In the genomic region with DNA sequence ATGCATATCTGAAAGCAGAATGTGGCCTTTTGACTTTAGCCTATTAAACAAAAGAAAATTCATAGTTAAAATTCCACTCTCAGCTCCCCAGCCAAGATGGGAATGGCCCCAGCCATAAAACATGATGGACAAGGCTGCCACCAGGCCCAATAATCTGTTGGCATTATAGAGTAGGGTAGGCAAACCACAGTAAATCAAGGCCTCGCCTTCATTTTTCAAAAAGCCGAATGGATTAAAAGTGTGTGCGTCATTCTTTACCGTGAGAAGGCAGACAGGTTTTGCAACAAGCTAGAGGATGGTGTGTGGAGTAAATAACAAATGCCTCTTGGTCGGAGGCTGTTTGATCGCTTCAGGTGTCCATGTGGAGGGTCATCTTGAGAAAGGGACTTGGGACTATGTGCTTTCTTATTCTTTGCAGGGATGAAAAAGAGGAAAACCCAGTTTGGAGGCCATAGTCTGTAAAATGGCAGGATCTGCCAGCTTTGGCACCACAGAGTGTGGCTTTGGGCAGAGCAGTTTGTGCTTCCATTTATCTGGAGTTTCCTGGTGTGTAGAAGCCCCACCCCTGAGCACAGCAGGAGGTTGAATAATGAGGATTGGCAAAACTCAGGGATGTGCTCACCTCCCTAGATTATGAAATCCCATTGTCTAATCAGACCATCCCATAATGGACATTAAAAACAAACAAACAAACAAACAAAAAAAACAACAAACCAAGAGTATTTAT, we compare ENCODE assay signal across 21 cellular contexts. TPM values are rescaled to one million over a fixed set of nuclear protein-coding genes. Genes with fewer than 3 reads are reported as not detected.
DNase-seq lines count a peak whose midpoint lies in the region; ATAC-seq, FAIRE-seq and TF ChIP-seq lines count a peak whose summit lies in the region.
"Had no signal": no experiment of that assay in that cellular context is flagged by ENCODE, and none has a peak within 500 bp of the region (broad histone marks: within the 10 kb centered on the region; RNA-seq: fewer than 3 reads in every experiment).

No MANE protein-coding gene starts in this region.

- in situ Hi-C loops in Caki2 (cut with HindIII; ENCODE audit: low pct_unique_long_range_greater_than_20kb, low sequenced_read_pairs), result no loop called here

- no peak for FAIRE-seq in pancreas (lab: Jason Lieb, UNC)
- FAIRE-seq in kidney (lab: Jason Lieb, UNC), result no peak
- FAIRE-seq: colon, D721Med had no signal

- no peaks in the 10 kb centered on the region for H3K4me1 Mint-ChIP-seq in endothelial cell (ENCODE audit: unreplicated experiment)
- no peaks in the 10 kb centered on the region for H3K4me1 Mint-ChIP-seq in activated T-helper 17 cell treated with anti-CD3 and anti-CD28 coated beads, Interleukin-2, amount 50 U/mL, for 72 hours
- H3K4me1 Mint-ChIP-seq: stimulated activated naive CD8-positive, alpha-beta T cell treated with anti-CD3 and anti-CD28 coated beads, Interleukin-15, amount 100 ng/mL, for 72 hours had no signal

- no TSS peak for BruUV-seq in PC-3 (replicated peaks; lab: Mats Ljungman, UMichigan)

- ATAC-seq in PC-3 (no peak), esophagus mucosa (peak; percentile 96), pancreas (peak; percentile 40 to 65 (median 56))
- no peak for ATAC-seq in activated T-helper 17 cell treated with anti-CD3 and anti-CD28 coated beads, Interleukin-2, amount 50 U/mL, for 72 hours (replicated peaks)
- ATAC-seq: stimulated activated naive CD8-positive, alpha-beta T cell treated with anti-CD3 and anti-CD28 coated beads, Interleukin-15, amount 100 ng/mL, for 72 hours had no signal

- no peaks in the 10 kb centered on the region for H3K79me2 ChIP-seq in PC-3 (ENCODE audit: low read length)

- H3K36me3 Mint-ChIP-seq in endothelial cell (ENCODE audit: low read depth, unreplicated experiment), result no peaks in the 10 kb centered on the region
- H3K36me3 Mint-ChIP-seq in activated T-helper 17 cell treated with anti-CD3 and anti-CD28 coated beads, Interleukin-2, amount 50 U/mL, for 72 hours (ENCODE audit: low read depth), result no peaks in the 10 kb centered on the region

- H3K27ac Mint-ChIP-seq in endothelial cell (ENCODE audit: unreplicated experiment), result no peak overlapping the region
- H3K27ac Mint-ChIP-seq in activated T-helper 17 cell treated with anti-CD3 and anti-CD28 coated beads, Interleukin-2, amount 50 U/mL, for 72 hours, result no peak overlapping the region
- H3K27ac Mint-ChIP-seq: activated T-helper 2 cell treated with anti-CD3 and anti-CD28 coated beads, Interferon-gamma antibody, Interleukin-2, Interleukin-4, amounts not matched to agents 10 μg/mL and 5 μg/mL and 100 μg/mL, durations not matched to agents 14 hours and 24 hours and 36 hours had no signal

- H3K27me3 ChIP-seq in PC-3 (ENCODE audit: low read length), result no peaks in the 10 kb centered on the region
- H3K27me3 ChIP-seq in pancreas, result no peaks in the 10 kb centered on the region
- H3K27me3 ChIP-seq: heart left ventricle had no signal

- TF ChIP-seq CTCF in PC-3 (conservative IDR thresholded peaks at IDR 0.05; ENCODE audit: low read depth, low read length) (no peak), pancreas (IDR thresholded peaks at IDR 0.05) (no peak), endothelial cell (IDR thresholded peaks at IDR 0.05; ENCODE audit: unreplicated experiment) (no peak), kidney (IDR thresholded peaks at IDR 0.05; ENCODE audit: borderline replicate concordance, extremely low read depth, insufficient read depth) (no peak)

- H3K36me3 ChIP-seq in PC-3 (ENCODE audit: low read depth, low read length), result no peaks in the 10 kb centered on the region
- H3K36me3 ChIP-seq in pancreas, result no peaks in the 10 kb centered on the region
- no peaks in the 10 kb centered on the region for H3K36me3 ChIP-seq in kidney (ENCODE audit: control insufficient read depth in 1 of 2, insufficient read depth in 2 of 2, low read length in 2 of 2)
- H3K36me3 ChIP-seq: heart left ventricle had no signal

- H3K4me1 ChIP-seq in PC-3 (ENCODE audit: insufficient read depth, low read length) (peaks cover 17% of the 10 kb centered on the region), pancreas (peaks cover 13 to 33% (median 27%) of the 10 kb centered on the region in 3 donors), kidney (ENCODE audit: control insufficient read depth in 1 of 2, insufficient read depth in 1 of 2, low read depth in 1 of 2, low read length in 2 of 2) (peaks cover 8 to 25% of the 10 kb centered on the region in 2 donors)

- H3K27me3 Mint-ChIP-seq in endothelial cell (ENCODE audit: unreplicated experiment), result no peaks in the 10 kb centered on the region
- H3K27me3 Mint-ChIP-seq in activated T-helper 17 cell treated with anti-CD3 and anti-CD28 coated beads, Interleukin-2, amount 50 U/mL, for 72 hours, result no peaks in the 10 kb centered on the region

- DNase-seq in Caki2 (ENCODE audit: low read depth) (peak; percentile 96), PC-3 (peak; percentile 42), pancreas (peak in 1 of 6 donors; percentile 40), endothelial cell (ENCODE audit: low spot score) (no peak), kidney (no peak)
- DNase-seq in activated CD4-positive, alpha-beta T cell treated with anti-CD3 and anti-CD28 coated beads for 48 hours, result no peak
- DNase-seq: amniotic stem cell; erythroblast; heart left ventricle; NCI-H1436 treated with DMSO at 0.1 percent for 48 hours; NCI-H345; posterior cingulate gyrus; stimulated activated naive CD8-positive, alpha-beta T cell treated with anti-CD3 and anti-CD28 coated beads, Interleukin-15, amount 100 ng/mL, for 72 hours; SW 1271 had no signal

- POLR2A ChIA-PET in PC-3 (lab: Charles Lee; ENCODE audit: unreplicated experiment), result no interaction called here

- CTCF ChIA-PET in PC-3 (lab: Charles Lee), result no interaction called here

- H3K9me3 ChIP-seq in PC-3 (ENCODE audit: low read length), result no peaks in the 10 kb centered on the region
- H3K9me3 ChIP-seq in pancreas, result no peaks in the 10 kb centered on the region
- no peaks in the 10 kb centered on the region for H3K9me3 ChIP-seq in kidney (ENCODE audit: control insufficient read depth in 1 of 2, low read length in 2 of 2)

- H3K4me3 ChIP-seq in PC-3 (ENCODE audit: low read length) (no peak overlapping the region), pancreas (no peak overlapping the region), kidney (ENCODE audit: low read length in 2 of 2) (no peak overlapping the region)
- H3K4me3 ChIP-seq: heart left ventricle had no signal

- H3K27ac ChIP-seq in PC-3 (ENCODE audit: low read length), result peak overlapping the region; percentile 21; the same call in 1 of the 2 replicates
- H3K27ac ChIP-seq in pancreas, result peak overlapping the region in 3 of 4 donors; percentile 36 to 70 (median 37)
- no peak overlapping the region for H3K27ac ChIP-seq in kidney (ENCODE audit: low read depth in 2 of 2, low read length in 2 of 2)
- H3K27ac ChIP-seq: heart left ventricle, VCaP had no signal

- H4K20me1 ChIP-seq in PC-3 (ENCODE audit: low read length), result no peaks in the 10 kb centered on the region

- H3K4me3 Mint-ChIP-seq in endothelial cell (ENCODE audit: unreplicated experiment), result no peak overlapping the region
- no peak overlapping the region for H3K4me3 Mint-ChIP-seq in activated T-helper 17 cell treated with anti-CD3 and anti-CD28 coated beads, Interleukin-2, amount 50 U/mL, for 72 hours
- H3K4me3 Mint-ChIP-seq: stimulated activated naive CD8-positive, alpha-beta T cell treated with anti-CD3 and anti-CD28 coated beads, Interleukin-15, amount 100 ng/mL, for 72 hours had no signal

- H3K9ac ChIP-seq in PC-3 (ENCODE audit: low read length) (no peak overlapping the region), kidney (ENCODE audit: low read length in 2 of 2) (no peak overlapping the region)

- H2AFZ ChIP-seq in PC-3 (ENCODE audit: low read length), result no peak overlapping the region

- 48 to 55% methylated on average over 6 of the region's 6 CpGs for WGBS in pancreas, 2 donors

- H3K9me3 Mint-ChIP-seq in endothelial cell (ENCODE audit: unreplicated experiment), result no peaks in the 10 kb centered on the region
- no peaks in the 10 kb centered on the region for H3K9me3 Mint-ChIP-seq in activated T-helper 17 cell treated with anti-CD3 and anti-CD28 coated beads, Interleukin-2, amount 50 U/mL, for 72 hours
- H3K9me3 Mint-ChIP-seq: activated T-helper 2 cell treated with anti-CD3 and anti-CD28 coated beads, Interferon-gamma antibody, Interleukin-2, Interleukin-4, amounts not matched to agents 10 μg/mL and 5 μg/mL and 100 μg/mL, durations not matched to agents 14 hours and 24 hours and 36 hours had no signal

- no peaks in the 10 kb centered on the region for H3K9me2 ChIP-seq in PC-3 (replicated peaks; ENCODE audit: low read length)

- no peak overlapping the region for H3K4me2 ChIP-seq in PC-3 (ENCODE audit: low read length)

- H3F3A ChIP-seq in PC-3 (ENCODE audit: low read length, unreplicated experiment), result no peaks in the 10 kb centered on the region

- intact Hi-C loops in PC-3 (cut with micrococcal nuclease) (loop anchor here (10.0 kb wide), 1 partner anchor 808 kb away; no protein-coding TSS in a partner anchor), pancreas (cut with DNase I) (no loop called here), kidney (cut with DNase I) (no loop called here)

RNA-seq across cellular contexts. Expression of gene ITGB6, which starts 57.1 kb away (rescaled TPM):
- total RNA-seq in Caki2 (2014; rRNA removed; shearing (Covaris generic); ENCODE audit: low replicate concordance), result 17.4 and 41.1 TPM in 2 replicates
- total RNA-seq in PC-3 (2014; rRNA removed) (7.2 and 7.3 TPM in 2 replicates), esophagus mucosa (24.2 TPM), pancreas (10 to 100 TPM in 1 of 6 donors, 1 to 10 TPM in 5; 1.9 to 32.4 (median 3.1) TPM), endothelial cell (ENCODE audit: unreplicated experiment) (not detected), kidney (302 TPM)
- polyA plus RNA-seq in pancreas (1 to 10 TPM; 1.3 to 3.2 TPM), kidney (ENCODE audit: insufficient read depth, low read depth, low replicate concordance) (13.4 TPM)
- not detected for total RNA-seq in activated T-helper 17 cell treated with anti-CD3 and anti-CD28 coated beads, Interleukin-2, amount 50 U/mL, for 72 hours
- total RNA-seq: activated T-helper 2 cell treated with anti-CD3 and anti-CD28 coated beads, Interferon-gamma antibody, Interleukin-2, Interleukin-4, amounts not matched to agents 10 μg/mL and 5 μg/mL and 100 μg/mL, durations not matched to agents 14 hours and 24 hours and 36 hours; OCI-LY7 had no signal

Comparison
In these comparisons a context has a peak if more than half of its experiments do, and no peak if none do; other contexts are left out.
1. DNase-seq: peak in Caki2 (single experiment) and PC-3 (single experiment); none in endothelial cell (single experiment), activated CD4-positive, alpha-beta T cell treated with anti-CD3 and anti-CD28 coated beads for 48 hours (single experiment) and kidney (single experiment).
2. ATAC-seq: peak in esophagus mucosa (single experiment) and pancreas (4 of 4); none in PC-3 (single experiment) and activated T-helper 17 cell treated with anti-CD3 and anti-CD28 coated beads, Interleukin-2, amount 50 U/mL, for 72 hours (single experiment).
3. H3K27ac ChIP-seq: peak in PC-3 (single experiment) and pancreas (3 of 4); none in kidney (0 of 2).